ENCODE assay signal across 1 cellular context in the genomic region with DNA sequence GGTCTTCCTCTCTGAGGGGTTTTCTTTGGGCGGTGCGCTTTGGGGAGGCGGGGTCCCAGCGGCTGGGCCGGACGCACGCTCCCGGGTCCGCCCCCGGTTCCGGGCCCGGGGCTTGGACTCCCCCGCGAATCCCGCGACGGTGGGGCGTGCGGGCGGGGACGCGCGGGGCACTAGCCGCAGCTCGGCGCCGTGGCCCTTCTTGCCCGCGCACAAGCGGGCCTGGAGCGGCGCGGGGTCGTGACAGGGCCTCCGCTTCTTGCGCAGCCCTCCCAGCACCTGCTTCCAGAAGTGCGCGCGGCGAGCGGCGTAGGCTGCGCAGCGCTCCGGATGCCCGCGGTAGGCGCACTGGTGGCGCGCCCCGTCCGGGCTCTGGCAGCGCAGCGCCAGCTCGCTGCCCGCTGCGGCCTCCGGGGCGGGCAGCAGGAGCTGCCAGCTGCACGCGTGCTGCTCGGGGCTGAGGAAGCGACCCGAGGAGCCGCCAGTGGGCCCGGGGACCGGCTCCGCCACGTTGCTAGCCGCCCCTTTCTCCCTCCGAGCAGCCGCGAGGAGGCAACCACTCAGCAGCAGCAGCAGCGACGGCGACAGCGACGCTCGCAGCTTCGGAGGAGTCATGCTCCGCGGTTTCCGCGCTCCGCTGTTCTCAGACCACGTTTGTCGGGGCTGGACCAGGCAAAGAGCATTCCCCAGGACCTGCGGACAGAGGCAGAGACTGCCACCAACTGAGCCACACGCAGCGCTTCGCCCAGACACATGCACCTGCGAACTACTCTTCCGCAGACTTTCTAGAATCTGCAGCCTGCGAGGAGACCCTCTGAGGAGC.
TF ChIP-seq lines count a peak whose summit lies in the region.

No MANE protein-coding gene starts in this region.

TF ChIP-seq in HepG2, 621 proteins besides CTCF, POLR2A, EP300 and RAD21 (continued from another document and continues in another):
- TF ChIP-seq, protein P1, sequence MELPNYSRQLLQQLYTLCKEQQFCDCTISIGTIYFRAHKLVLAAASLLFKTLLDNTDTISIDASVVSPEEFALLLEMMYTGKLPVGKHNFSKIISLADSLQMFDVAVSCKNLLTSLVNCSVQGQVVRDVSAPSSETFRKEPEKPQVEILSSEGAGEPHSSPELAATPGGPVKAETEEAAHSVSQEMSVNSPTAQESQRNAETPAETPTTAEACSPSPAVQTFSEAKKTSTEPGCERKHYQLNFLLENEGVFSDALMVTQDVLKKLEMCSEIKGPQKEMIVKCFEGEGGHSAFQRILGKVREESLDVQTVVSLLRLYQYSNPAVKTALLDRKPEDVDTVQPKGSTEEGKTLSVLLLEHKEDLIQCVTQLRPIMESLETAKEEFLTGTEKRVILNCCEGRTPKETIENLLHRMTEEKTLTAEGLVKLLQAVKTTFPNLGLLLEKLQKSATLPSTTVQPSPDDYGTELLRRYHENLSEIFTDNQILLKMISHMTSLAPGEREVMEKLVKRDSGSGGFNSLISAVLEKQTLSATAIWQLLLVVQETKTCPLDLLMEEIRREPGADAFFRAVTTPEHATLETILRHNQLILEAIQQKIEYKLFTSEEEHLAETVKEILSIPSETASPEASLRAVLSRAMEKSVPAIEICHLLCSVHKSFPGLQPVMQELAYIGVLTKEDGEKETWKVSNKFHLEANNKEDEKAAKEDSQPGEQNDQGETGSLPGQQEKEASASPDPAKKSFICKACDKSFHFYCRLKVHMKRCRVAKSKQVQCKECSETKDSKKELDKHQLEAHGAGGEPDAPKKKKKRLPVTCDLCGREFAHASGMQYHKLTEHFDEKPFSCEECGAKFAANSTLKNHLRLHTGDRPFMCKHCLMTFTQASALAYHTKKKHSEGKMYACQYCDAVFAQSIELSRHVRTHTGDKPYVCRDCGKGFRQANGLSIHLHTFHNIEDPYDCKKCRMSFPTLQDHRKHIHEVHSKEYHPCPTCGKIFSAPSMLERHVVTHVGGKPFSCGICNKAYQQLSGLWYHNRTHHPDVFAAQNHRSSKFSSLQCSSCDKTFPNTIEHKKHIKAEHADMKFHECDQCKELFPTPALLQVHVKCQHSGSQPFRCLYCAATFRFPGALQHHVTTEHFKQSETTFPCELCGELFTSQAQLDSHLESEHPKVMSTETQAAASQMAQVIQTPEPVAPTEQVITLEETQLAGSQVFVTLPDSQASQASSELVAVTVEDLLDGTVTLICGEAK (IDR thresholded peaks at IDR 0.05): no peak
- TF ChIP-seq, protein P1 (CRISPR knock-in tag; IDR thresholded peaks at IDR 0.05): peak; percentile 86
- TF ChIP-seq SMYD3 (CRISPR knock-in tag; IDR thresholded peaks at IDR 0.05) (no peak), ZBTB7B (CRISPR knock-in tag; IDR thresholded peaks at IDR 0.05) (peak; percentile 79), PPARG (CRISPR knock-in tag; conservative IDR thresholded peaks at IDR 0.05) (peak; percentile 59; the same call in 1 of the 2 replicates), NFYB (CRISPR knock-in tag; IDR thresholded peaks at IDR 0.05) (peak; percentile 52), KDM2A (CRISPR knock-in tag; IDR thresholded peaks at IDR 0.05; ENCODE audit: borderline replicate concordance, low read depth) (peak; percentile 92), RFX3 (CRISPR knock-in tag; IDR thresholded peaks at IDR 0.05) (no peak), NKX3-1 (CRISPR knock-in tag; IDR thresholded peaks at IDR 0.05) (peak; percentile 37; the same call in 1 of the 2 replicates), TSC22D2 (CRISPR knock-in tag; IDR thresholded peaks at IDR 0.05; ENCODE audit: borderline replicate concordance) (0 out of 2 replicates have a peak, but pooled peaks have one; percentile 52), ELF3 (CRISPR knock-in tag; IDR thresholded peaks at IDR 0.05) (peak; percentile 36; the same call in 1 of the 2 replicates), ZMYM2 (CRISPR knock-in tag; IDR thresholded peaks at IDR 0.05) (peak; percentile 16; the same call in 1 of the 2 replicates), ZNF460 (CRISPR knock-in tag; IDR thresholded peaks at IDR 0.05; ENCODE audit: borderline replicate concordance) (no peak; the same call in 1 of the 2 replicates), ZNF260 (CRISPR knock-in tag; IDR thresholded peaks at IDR 0.05; ENCODE audit: borderline replicate concordance, low read depth) (no peak), ZNF883 (CRISPR knock-in tag; IDR thresholded peaks at IDR 0.05; ENCODE audit: not compliant biosample characterization) (peak; percentile 86), KAT8 (CRISPR knock-in tag; IDR thresholded peaks at IDR 0.05) (peak; percentile 83), ZFP1 (CRISPR knock-in tag; IDR thresholded peaks at IDR 0.05) (peak; percentile 71; the same call in 1 of the 2 replicates), WIZ (CRISPR knock-in tag; IDR thresholded peaks at IDR 0.05) (0 out of 2 replicates have a peak, but pooled peaks have one; percentile 69), MTA1 (CRISPR knock-in tag; IDR thresholded peaks at IDR 0.05; ENCODE audit: borderline replicate concordance) (peak; percentile 32; the same call in 1 of the 2 replicates), PHF8 (CRISPR knock-in tag; IDR thresholded peaks at IDR 0.05) (peak; percentile 75), RBAK (CRISPR knock-in tag; IDR thresholded peaks at IDR 0.05) (peak; percentile 27; the same call in 1 of the 2 replicates), TMF1 (CRISPR knock-in tag; IDR thresholded peaks at IDR 0.05; ENCODE audit: low read depth) (peak; percentile 76; the same call in 1 of the 2 replicates), HOXA9 (CRISPR knock-in tag; IDR thresholded peaks at IDR 0.05; ENCODE audit: borderline replicate concordance) (peak; percentile 32; the same call in 1 of the 2 replicates), ZNF558 (CRISPR knock-in tag; IDR thresholded peaks at IDR 0.05; ENCODE audit: borderline replicate concordance) (peak; percentile 40; the same call in 1 of the 2 replicates), SIN3B (IDR thresholded peaks at IDR 0.05; ENCODE audit: low read length) (no peak), SUZ12 (IDR thresholded peaks at IDR 0.05; ENCODE audit: low read depth, low read length) (no peak), SRY (CRISPR knock-in tag; IDR thresholded peaks at IDR 0.05) (peak; percentile 78; the same call in 1 of the 2 replicates), CHCHD3 (CRISPR knock-in tag; IDR thresholded peaks at IDR 0.05) (peak; percentile 88), ZNF24 (IDR thresholded peaks at IDR 0.05) (no peak), EHMT2 (IDR thresholded peaks at IDR 0.05; ENCODE audit: borderline replicate concordance, low read depth, low read length) (no peak), ZNF33B (CRISPR knock-in tag; IDR thresholded peaks at IDR 0.05) (0 out of 2 replicates have a peak, but pooled peaks have one; percentile 63), ZNF766 (CRISPR knock-in tag; IDR thresholded peaks at IDR 0.05; ENCODE audit: borderline replicate concordance) (peak; percentile 80), MAFK (conservative IDR thresholded peaks at IDR 0.05 in 1 of 2, IDR thresholded peaks at IDR 0.05 in 1 of 2; ENCODE audit: low read length in 2 of 2) (no peak)
- TF ChIP-seq, protein P2, sequence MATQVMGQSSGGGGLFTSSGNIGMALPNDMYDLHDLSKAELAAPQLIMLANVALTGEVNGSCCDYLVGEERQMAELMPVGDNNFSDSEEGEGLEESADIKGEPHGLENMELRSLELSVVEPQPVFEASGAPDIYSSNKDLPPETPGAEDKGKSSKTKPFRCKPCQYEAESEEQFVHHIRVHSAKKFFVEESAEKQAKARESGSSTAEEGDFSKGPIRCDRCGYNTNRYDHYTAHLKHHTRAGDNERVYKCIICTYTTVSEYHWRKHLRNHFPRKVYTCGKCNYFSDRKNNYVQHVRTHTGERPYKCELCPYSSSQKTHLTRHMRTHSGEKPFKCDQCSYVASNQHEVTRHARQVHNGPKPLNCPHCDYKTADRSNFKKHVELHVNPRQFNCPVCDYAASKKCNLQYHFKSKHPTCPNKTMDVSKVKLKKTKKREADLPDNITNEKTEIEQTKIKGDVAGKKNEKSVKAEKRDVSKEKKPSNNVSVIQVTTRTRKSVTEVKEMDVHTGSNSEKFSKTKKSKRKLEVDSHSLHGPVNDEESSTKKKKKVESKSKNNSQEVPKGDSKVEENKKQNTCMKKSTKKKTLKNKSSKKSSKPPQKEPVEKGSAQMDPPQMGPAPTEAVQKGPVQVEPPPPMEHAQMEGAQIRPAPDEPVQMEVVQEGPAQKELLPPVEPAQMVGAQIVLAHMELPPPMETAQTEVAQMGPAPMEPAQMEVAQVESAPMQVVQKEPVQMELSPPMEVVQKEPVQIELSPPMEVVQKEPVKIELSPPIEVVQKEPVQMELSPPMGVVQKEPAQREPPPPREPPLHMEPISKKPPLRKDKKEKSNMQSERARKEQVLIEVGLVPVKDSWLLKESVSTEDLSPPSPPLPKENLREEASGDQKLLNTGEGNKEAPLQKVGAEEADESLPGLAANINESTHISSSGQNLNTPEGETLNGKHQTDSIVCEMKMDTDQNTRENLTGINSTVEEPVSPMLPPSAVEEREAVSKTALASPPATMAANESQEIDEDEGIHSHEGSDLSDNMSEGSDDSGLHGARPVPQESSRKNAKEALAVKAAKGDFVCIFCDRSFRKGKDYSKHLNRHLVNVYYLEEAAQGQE (IDR thresholded peaks at IDR 0.05; ENCODE audit: borderline replicate concordance in 1 of 2, low read depth in 1 of 2, low read length in 2 of 2): 0 out of 4 replicates have a peak, but pooled peaks of 1 of the 2 experiments have one; percentile 13
- TF ChIP-seq, protein P3, sequence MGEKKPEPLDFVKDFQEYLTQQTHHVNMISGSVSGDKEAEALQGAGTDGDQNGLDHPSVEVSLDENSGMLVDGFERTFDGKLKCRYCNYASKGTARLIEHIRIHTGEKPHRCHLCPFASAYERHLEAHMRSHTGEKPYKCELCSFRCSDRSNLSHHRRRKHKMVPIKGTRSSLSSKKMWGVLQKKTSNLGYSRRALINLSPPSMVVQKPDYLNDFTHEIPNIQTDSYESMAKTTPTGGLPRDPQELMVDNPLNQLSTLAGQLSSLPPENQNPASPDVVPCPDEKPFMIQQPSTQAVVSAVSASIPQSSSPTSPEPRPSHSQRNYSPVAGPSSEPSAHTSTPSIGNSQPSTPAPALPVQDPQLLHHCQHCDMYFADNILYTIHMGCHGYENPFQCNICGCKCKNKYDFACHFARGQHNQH (CRISPR knock-in tag; IDR thresholded peaks at IDR 0.05): peak; percentile 91
- TF ChIP-seq, protein P4, sequence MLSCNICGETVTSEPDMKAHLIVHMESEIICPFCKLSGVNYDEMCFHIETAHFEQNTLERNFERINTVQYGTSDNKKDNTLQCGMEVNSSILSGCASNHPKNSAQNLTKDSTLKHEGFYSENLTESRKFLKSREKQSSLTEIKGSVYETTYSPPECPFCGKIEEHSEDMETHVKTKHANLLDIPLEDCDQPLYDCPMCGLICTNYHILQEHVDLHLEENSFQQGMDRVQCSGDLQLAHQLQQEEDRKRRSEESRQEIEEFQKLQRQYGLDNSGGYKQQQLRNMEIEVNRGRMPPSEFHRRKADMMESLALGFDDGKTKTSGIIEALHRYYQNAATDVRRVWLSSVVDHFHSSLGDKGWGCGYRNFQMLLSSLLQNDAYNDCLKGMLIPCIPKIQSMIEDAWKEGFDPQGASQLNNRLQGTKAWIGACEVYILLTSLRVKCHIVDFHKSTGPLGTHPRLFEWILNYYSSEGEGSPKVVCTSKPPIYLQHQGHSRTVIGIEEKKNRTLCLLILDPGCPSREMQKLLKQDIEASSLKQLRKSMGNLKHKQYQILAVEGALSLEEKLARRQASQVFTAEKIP (CRISPR knock-in tag; IDR thresholded peaks at IDR 0.05; ENCODE audit: borderline replicate concordance): no peak
- TF ChIP-seq, protein P5, sequence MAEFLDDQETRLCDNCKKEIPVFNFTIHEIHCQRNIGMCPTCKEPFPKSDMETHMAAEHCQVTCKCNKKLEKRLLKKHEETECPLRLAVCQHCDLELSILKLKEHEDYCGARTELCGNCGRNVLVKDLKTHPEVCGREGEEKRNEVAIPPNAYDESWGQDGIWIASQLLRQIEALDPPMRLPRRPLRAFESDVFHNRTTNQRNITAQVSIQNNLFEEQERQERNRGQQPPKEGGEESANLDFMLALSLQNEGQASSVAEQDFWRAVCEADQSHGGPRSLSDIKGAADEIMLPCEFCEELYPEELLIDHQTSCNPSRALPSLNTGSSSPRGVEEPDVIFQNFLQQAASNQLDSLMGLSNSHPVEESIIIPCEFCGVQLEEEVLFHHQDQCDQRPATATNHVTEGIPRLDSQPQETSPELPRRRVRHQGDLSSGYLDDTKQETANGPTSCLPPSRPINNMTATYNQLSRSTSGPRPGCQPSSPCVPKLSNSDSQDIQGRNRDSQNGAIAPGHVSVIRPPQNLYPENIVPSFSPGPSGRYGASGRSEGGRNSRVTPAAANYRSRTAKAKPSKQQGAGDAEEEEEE (CRISPR knock-in tag; IDR thresholded peaks at IDR 0.05; ENCODE audit: borderline replicate concordance): no peak
- TF ChIP-seq, protein P6, sequence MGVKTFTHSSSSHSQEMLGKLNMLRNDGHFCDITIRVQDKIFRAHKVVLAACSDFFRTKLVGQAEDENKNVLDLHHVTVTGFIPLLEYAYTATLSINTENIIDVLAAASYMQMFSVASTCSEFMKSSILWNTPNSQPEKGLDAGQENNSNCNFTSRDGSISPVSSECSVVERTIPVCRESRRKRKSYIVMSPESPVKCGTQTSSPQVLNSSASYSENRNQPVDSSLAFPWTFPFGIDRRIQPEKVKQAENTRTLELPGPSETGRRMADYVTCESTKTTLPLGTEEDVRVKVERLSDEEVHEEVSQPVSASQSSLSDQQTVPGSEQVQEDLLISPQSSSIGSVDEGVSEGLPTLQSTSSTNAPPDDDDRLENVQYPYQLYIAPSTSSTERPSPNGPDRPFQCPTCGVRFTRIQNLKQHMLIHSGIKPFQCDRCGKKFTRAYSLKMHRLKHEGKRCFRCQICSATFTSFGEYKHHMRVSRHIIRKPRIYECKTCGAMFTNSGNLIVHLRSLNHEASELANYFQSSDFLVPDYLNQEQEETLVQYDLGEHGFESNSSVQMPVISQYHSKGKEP (CRISPR knock-in tag; IDR thresholded peaks at IDR 0.05): no peak
